Comparison of ENCODE assay signal across 8 cellular contexts in genomic region chr19:8291333-8291732, GRCh38. TPM values are rescaled to one million over a fixed set of nuclear protein-coding genes. Genes with fewer than 3 reads are reported as not detected.
DNase-seq lines count a peak whose midpoint lies in the region; ATAC-seq and TF ChIP-seq lines count a peak whose summit lies in the region.
"Not testable (repeated sequence)": the region's sequence is repeated elsewhere in the genome, so short reads cannot be mapped to it uniquely, and the experiment has no call there.
"Had no signal": no experiment of that assay in that cellular context is flagged by ENCODE, and none has a peak within 500 bp of the region (broad histone marks: within the 10 kb centered on the region; RNA-seq: fewer than 3 reads in every experiment).

No MANE protein-coding gene starts in this region.

- no CpG with 5 or more reads among the region's 9 CpGs for WGBS in right cardiac atrium
- no CpG with 5 or more reads among the region's 9 CpGs for WGBS in aorta, 2 donors

- not testable (repeated sequence) for H3K4me1 ChIP-seq in GM23338 (ENCODE audit: insufficient read depth); right cardiac atrium (ENCODE audit: control insufficient read depth, insufficient read depth, low read length); naive thymus-derived CD4-positive, alpha-beta T cell (ENCODE audit: control insufficient read depth in 2 of 2, insufficient read depth in 2 of 2, low read length in 2 of 2); aorta (ENCODE audit: control insufficient read depth in 1 of 2, insufficient read depth in 2 of 2, low read length in 2 of 2)

- not testable (repeated sequence) for TF ChIP-seq CTCF in GM23338 (conservative IDR thresholded peaks at IDR 0.05; ENCODE audit: low read depth in 2 of 2); activated B cell treated with CpG ODN at 0.5 μM for 24 hours (IDR thresholded peaks at IDR 0.05)

- H2AFZ ChIP-seq in GM23338 = not testable (repeated sequence)

- H3K27me3 ChIP-seq in GM23338 (ENCODE audit: insufficient read depth); right cardiac atrium (ENCODE audit: control insufficient read depth, insufficient read depth); naive thymus-derived CD4-positive, alpha-beta T cell (ENCODE audit: control insufficient read depth in 2 of 2, insufficient read depth in 2 of 2, low read length in 2 of 2); aorta (ENCODE audit: control insufficient read depth in 1 of 2, insufficient read depth in 2 of 2, low read length in 1 of 2): not testable (repeated sequence)

- H3K36me3 Mint-ChIP-seq in GM23338 (ENCODE audit: low read depth); activated B cell treated with CpG ODN at 0.5 μM for 24 hours (ENCODE audit: low read depth); effector memory CD8-positive, alpha-beta T cell (ENCODE audit: insufficient read depth); naive thymus-derived CD4-positive, alpha-beta T cell: not testable (repeated sequence)

- H3F3A ChIP-seq in GM23338 (replicated peaks; ENCODE audit: low read depth) = not testable (repeated sequence)

- H3K27ac Mint-ChIP-seq in GM23338; activated B cell treated with CpG ODN at 0.5 μM for 24 hours; effector memory CD8-positive, alpha-beta T cell; naive thymus-derived CD4-positive, alpha-beta T cell: not testable (repeated sequence)

- H3K4me3 Mint-ChIP-seq in GM23338; activated B cell treated with CpG ODN at 0.5 μM for 24 hours; effector memory CD8-positive, alpha-beta T cell; naive thymus-derived CD4-positive, alpha-beta T cell: not testable (repeated sequence)

- CTCF ChIA-PET in activated B cell treated with CpG ODN at 0.5 μM for 24 hours (lab: Charles Lee); naive thymus-derived CD4-positive, alpha-beta T cell (lab: Charles Lee): not testable (repeated sequence)

- not testable (repeated sequence) for H3K4me3 ChIP-seq in GM23338; right cardiac atrium (ENCODE audit: low read length); naive thymus-derived CD4-positive, alpha-beta T cell (ENCODE audit: low read length); aorta (ENCODE audit: low read length in 2 of 2)

- H4K20me1 ChIP-seq in GM23338 (replicated peaks; ENCODE audit: insufficient read depth) = not testable (repeated sequence)

- DNase-seq in GM23338 (ENCODE audit: low spot score); activated B cell treated with CpG ODN at 0.5 μM for 24 hours; effector memory CD8-positive, alpha-beta T cell; right cardiac atrium; naive thymus-derived CD4-positive, alpha-beta T cell; aorta: not testable (repeated sequence)

- not testable (repeated sequence) for H3K36me3 ChIP-seq in GM23338 (ENCODE audit: insufficient read depth); naive thymus-derived CD4-positive, alpha-beta T cell (ENCODE audit: control insufficient read depth in 2 of 3, insufficient read depth in 3 of 3, low read length in 3 of 3); aorta (ENCODE audit: control insufficient read depth in 1 of 2, insufficient read depth in 2 of 2, low read length in 1 of 2)

- not testable (repeated sequence) for H3K79me2 ChIP-seq in GM23338 (replicated peaks; ENCODE audit: insufficient read depth)

- H3K27me3 Mint-ChIP-seq in GM23338 (ENCODE audit: insufficient read depth, low read depth, poor library complexity); activated B cell treated with CpG ODN at 0.5 μM for 24 hours; effector memory CD8-positive, alpha-beta T cell; naive thymus-derived CD4-positive, alpha-beta T cell: not testable (repeated sequence)

- H3K9me3 Mint-ChIP-seq in GM23338; activated B cell treated with CpG ODN at 0.5 μM for 24 hours; effector memory CD8-positive, alpha-beta T cell; naive thymus-derived CD4-positive, alpha-beta T cell: not testable (repeated sequence)

- not testable (repeated sequence) for H3K27ac ChIP-seq in GM23338 (ENCODE audit: low read depth); right cardiac atrium (ENCODE audit: low read length); naive thymus-derived CD4-positive, alpha-beta T cell (ENCODE audit: low read depth, low read length); aorta (ENCODE audit: low read depth in 1 of 2, low read length in 2 of 2)

- ATAC-seq in GM23338 = peak; percentile 91
- ATAC-seq in activated B cell treated with CpG ODN at 0.5 μM for 24 hours (ENCODE audit: low read depth) = peak; percentile 73
- peak; percentile 51 for ATAC-seq in effector memory CD8-positive, alpha-beta T cell (replicated peaks)
- peak; percentile 47 to 80 for ATAC-seq in right cardiac atrium
- ATAC-seq in naive thymus-derived CD4-positive, alpha-beta T cell = peak; percentile 71
- ATAC-seq in aorta (ENCODE audit: low FRiP score) = peak; percentile 57

- not testable (repeated sequence) for H3K9me3 ChIP-seq in right cardiac atrium (ENCODE audit: control insufficient read depth, low read length); naive thymus-derived CD4-positive, alpha-beta T cell (ENCODE audit: control insufficient read depth in 2 of 3, low read length in 3 of 3); aorta (ENCODE audit: control insufficient read depth, low read length)

- H3K4me2 ChIP-seq in GM23338 = not testable (repeated sequence)

- H3K4me1 Mint-ChIP-seq in GM23338; activated B cell treated with CpG ODN at 0.5 μM for 24 hours; effector memory CD8-positive, alpha-beta T cell (ENCODE audit: low read depth in 2 of 2); naive thymus-derived CD4-positive, alpha-beta T cell: not testable (repeated sequence)

- not testable (repeated sequence) for H3K9me2 ChIP-seq in GM23338 (ENCODE audit: insufficient read depth)

- intact Hi-C loops in activated B cell treated with CpG ODN at 0.5 μM for 24 hours (cut with micrococcal nuclease); right cardiac atrium (cut with DNase I); naive thymus-derived CD4-positive, alpha-beta T cell (cut with micrococcal nuclease); aorta (cut with DNase I): not testable (repeated sequence)

- POLR2A ChIA-PET in activated B cell treated with CpG ODN at 0.5 μM for 24 hours (lab: Charles Lee); naive thymus-derived CD4-positive, alpha-beta T cell (lab: Charles Lee): not testable (repeated sequence)

RNA-seq across cellular contexts. Expression of gene CD320, which starts 16.8 kb away (rescaled TPM):
- total RNA-seq in GM23338 (2014; rRNA removed; shearing (Covaris generic)) = 84.9 and 124 TPM in 2 replicates
- polyA plus RNA-seq in GM23338 (2016; fragmentation: Nextera tagmentation; extraction: Ambion mirVana) = 87.0 and 90.0 TPM in 2 replicates
- total RNA-seq in activated B cell treated with CpG ODN at 0.5 μM for 24 hours = 23.7 and 24.6 TPM in 2 replicates
- 10 to 100 TPM; 28.9 to 37.4 (median 32.6) TPM for total RNA-seq in right cardiac atrium
- polyA plus RNA-seq in right cardiac atrium = 44.0 TPM
- total RNA-seq in naive thymus-derived CD4-positive, alpha-beta T cell = 10 to 100 TPM; 20.5 to 52.0 (median 27.2) TPM
- polyA plus RNA-seq in naive thymus-derived CD4-positive, alpha-beta T cell = 10 to 100 TPM; 42.2 to 44.0 TPM
- total RNA-seq in aorta = 10 to 100 TPM; 25.5 to 28.0 TPM
- polyA plus RNA-seq in aorta = 10 to 100 TPM; 17.3 to 42.6 TPM

RNA-seq across cellular contexts. Expression of gene NDUFA7, which starts 29.8 kb away (rescaled TPM):
- 35.1 and 38.3 TPM in 2 replicates for total RNA-seq in GM23338 (2014; rRNA removed; shearing (Covaris generic))
- polyA plus RNA-seq in GM23338 (2016; fragmentation: Nextera tagmentation; extraction: Ambion mirVana) = 344 and 364 TPM in 2 replicates
- total RNA-seq in activated B cell treated with CpG ODN at 0.5 μM for 24 hours = 31.1 and 35.8 TPM in 2 replicates
- 10 to 100 TPM; 64.4 to 90.4 (median 74.0) TPM for total RNA-seq in right cardiac atrium
- polyA plus RNA-seq in right cardiac atrium = 268 TPM
- total RNA-seq in naive thymus-derived CD4-positive, alpha-beta T cell = 10 to 100 TPM; 16.8 to 50.3 (median 30.0) TPM
- polyA plus RNA-seq in naive thymus-derived CD4-positive, alpha-beta T cell = 100 to 1,000 TPM; 108 to 121 TPM
- 10 to 100 TPM; 18.9 to 19.6 TPM for total RNA-seq in aorta
- 10 to 100 TPM; 33.8 to 53.0 TPM for polyA plus RNA-seq in aorta

RNA-seq across cellular contexts. Expression of gene RPS28, which starts 30.0 kb away (rescaled TPM):
- total RNA-seq in GM23338 (2014; rRNA removed; shearing (Covaris generic)) = 151 and 174 TPM in 2 replicates
- 1,790 and 2,003 TPM in 2 replicates for polyA plus RNA-seq in GM23338 (2016; fragmentation: Nextera tagmentation; extraction: Ambion mirVana)
- 3,149 and 3,168 TPM in 2 replicates for total RNA-seq in activated B cell treated with CpG ODN at 0.5 μM for 24 hours
- total RNA-seq in right cardiac atrium = 1,000 to 10,000 TPM in 2 of 4 donors, 100 to 1,000 TPM in 2; 887 to 1,230 (median 1,019) TPM
- 621 TPM for polyA plus RNA-seq in right cardiac atrium
- 1,000 to 10,000 TPM; 2,319 to 4,111 (median 3,327) TPM for total RNA-seq in naive thymus-derived CD4-positive, alpha-beta T cell
- 1,000 to 10,000 TPM; 3,564 to 3,677 TPM for polyA plus RNA-seq in naive thymus-derived CD4-positive, alpha-beta T cell
- total RNA-seq in aorta = 100 to 1,000 TPM; 875 to 981 TPM
- polyA plus RNA-seq in aorta = 100 to 1,000 TPM; 405 to 553 TPM

RNA-seq across cellular contexts. Expression of gene KANK3, which starts 51.7 kb away (rescaled TPM):
- total RNA-seq in GM23338 (2014; rRNA removed; shearing (Covaris generic)) = 8.7 and 9.3 TPM in 2 replicates
- polyA plus RNA-seq in GM23338 (2016; fragmentation: Nextera tagmentation; extraction: Ambion mirVana) (2.0 and 2.2 TPM in 2 replicates), right cardiac atrium (12.5 TPM), aorta (1 to 10 TPM in 1 of 2 donors, under 1 TPM in 1; 0.50 to 1.8 TPM)
- total RNA-seq in activated B cell treated with CpG ODN at 0.5 μM for 24 hours (0.07 and 0.29 TPM in 2 replicates), right cardiac atrium (10 to 100 TPM; 10.1 to 14.0 (median 13.2) TPM), aorta (10 to 100 TPM; 15.9 to 23.9 TPM)
- 1 to 10 TPM; 1.3 to 4.4 (median 1.8) TPM for total RNA-seq in naive thymus-derived CD4-positive, alpha-beta T cell
- under 1 TPM; 0.52 to 0.72 TPM for polyA plus RNA-seq in naive thymus-derived CD4-positive, alpha-beta T cell
- polyA plus RNA-seq: GM23248, IgD-negative memory B cell had no signal
